2 cellular contexts compared by ENCODE assay signal in genomic region chr17:39676198-39676819, GRCh38.
TF ChIP-seq lines count a peak whose summit lies in the region.

No MANE protein-coding gene starts in this region.

TF ChIP-seq in HEK293, 187 proteins besides CTCF, POLR2A, EP300 and RAD21 (continues in another document):
- TF ChIP-seq IKZF3 (tag by site-specific recombination; IDR thresholded peaks at IDR 0.05) = peak; percentile 64
- TF ChIP-seq ZNF501 (tag by site-specific recombination; IDR thresholded peaks at IDR 0.05) = no peak
- TF ChIP-seq ZBTB7A (tag by site-specific recombination; IDR thresholded peaks at IDR 0.05; ENCODE audit: low read depth) = no peak
- peak; percentile 36; the same call in 1 of the 2 replicates for TF ChIP-seq ZNF423 (tag by site-specific recombination; IDR thresholded peaks at IDR 0.05)
- peak; percentile 83 for TF ChIP-seq ZIC2 (tag by site-specific recombination; IDR thresholded peaks at IDR 0.05)
- TF ChIP-seq ZNF600 (tag by site-specific recombination; IDR thresholded peaks at IDR 0.05) = peak; percentile 69; the same call in 1 of the 2 replicates
- TF ChIP-seq KLF1 (tag by site-specific recombination; IDR thresholded peaks at IDR 0.05) = peak; percentile 56
- TF ChIP-seq KLF8 (tag by site-specific recombination; IDR thresholded peaks at IDR 0.05) = 0 out of 2 replicates have a peak, but pooled peaks have one; percentile 30
- peak; percentile 48; the same call in 1 of the 2 replicates for TF ChIP-seq ZNF660 (tag by site-specific recombination; IDR thresholded peaks at IDR 0.05)
- TF ChIP-seq ZNF341 (tag by site-specific recombination; IDR thresholded peaks at IDR 0.05; ENCODE audit: low read depth) = peak; percentile 43; the same call in 1 of the 2 replicates
- peak; percentile 68; the same call in 1 of the 2 replicates for TF ChIP-seq ZNF639 (tag by site-specific recombination; IDR thresholded peaks at IDR 0.05)
- TF ChIP-seq GLIS1 (tag by site-specific recombination; IDR thresholded peaks at IDR 0.05) = peak; percentile 87
- peak; percentile 36 for TF ChIP-seq SP2 (tag by site-specific recombination; IDR thresholded peaks at IDR 0.05)
- TF ChIP-seq ZNF18 (tag by site-specific recombination; IDR thresholded peaks at IDR 0.05) = no peak
- no peak for TF ChIP-seq ZNF510 (tag by site-specific recombination; IDR thresholded peaks at IDR 0.05; ENCODE audit: insufficient replicate concordance)
- TF ChIP-seq ZNF518A (tag by site-specific recombination; conservative IDR thresholded peaks at IDR 0.05; ENCODE audit: low read depth) = no peak
- TF ChIP-seq ZNF664 (tag by site-specific recombination; IDR thresholded peaks at IDR 0.05) = peak; percentile 50; the same call in 1 of the 2 replicates

TF ChIP-seq in H1, 55 proteins besides CTCF, POLR2A, EP300 and RAD21:
- no peak for TF ChIP-seq ATF2 (IDR thresholded peaks at IDR 0.05; ENCODE audit: low read length)
- TF ChIP-seq KDM1A (IDR thresholded peaks at IDR 0.05; ENCODE audit: borderline replicate concordance, low read length) = 0 out of 2 replicates have a peak, but pooled peaks have one; percentile 14
TF ChIP-seq in H1: peak in this region for 1.
